ENCODE assay signal across 14 cellular contexts in the genomic region with DNA sequence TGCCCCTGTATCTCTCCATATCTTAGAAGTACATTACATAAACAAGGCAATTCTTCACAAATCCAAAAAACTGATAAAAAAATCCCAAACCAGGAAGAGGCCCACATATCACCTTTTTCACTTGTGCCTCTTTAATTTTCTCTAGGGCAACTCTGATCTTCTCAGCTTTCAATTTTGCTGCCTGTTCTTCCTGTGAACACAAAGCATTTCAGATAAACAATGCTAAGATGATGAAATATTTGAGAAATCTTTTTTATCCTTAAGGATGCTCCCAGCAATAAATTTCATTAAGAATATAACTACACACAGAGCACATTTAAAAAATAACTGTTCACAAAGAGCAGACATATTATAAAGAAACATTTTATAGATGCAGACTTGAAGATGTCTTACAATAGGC.
DNase-seq lines count a peak whose midpoint lies in the region; ATAC-seq, FAIRE-seq and TF ChIP-seq lines count a peak whose summit lies in the region.
"Had no signal": no experiment of that assay in that cellular context is flagged by ENCODE, and none has a peak within 500 bp of the region (broad histone marks: within the 10 kb centered on the region; RNA-seq: fewer than 3 reads in every experiment).

No MANE protein-coding gene starts in this region.

- peak; percentile 21 for FAIRE-seq in endometrium (lab: Jason Lieb, UNC)

- H3K9me3 Mint-ChIP-seq in neural crest cell = no peaks in the 10 kb centered on the region
- H3K9me3 Mint-ChIP-seq: H9 had no signal

- H3K9me3 ChIP-seq in right cardiac atrium (ENCODE audit: control insufficient read depth, low read length) = no peaks in the 10 kb centered on the region

- intact Hi-C loops in right cardiac atrium (cut with DNase I) = no loop called here

- ATAC-seq in right cardiac atrium = no peak

- DNase-seq in GM03348 (ENCODE audit: low spot score) = peak; percentile 18
- DNase-seq in NCI-H460 (ENCODE audit: extremely low read depth, low read depth) = peak; percentile 11
- DNase-seq in neural crest cell (ENCODE audit: low read depth, low spot score) = no peak
- no peak for DNase-seq in NOMO-1 treated with DMSO at 0.1 percent for 48 hours (lab: John Stamatoyannopoulos, UW; ENCODE audit: unreplicated experiment)
- no peak for DNase-seq in cerebellum (ENCODE audit: low spot score)
- no peak for DNase-seq in right cardiac atrium
- DNase-seq: H9, MV-4-11, NCI-H1417 treated with DMSO at 0.1 percent for 48 hours, NCI-H2029, NCI-H226, Right ventricle myocardium superior had no signal

- no peaks in the 10 kb centered on the region for H3K27me3 Mint-ChIP-seq in neural crest cell (ENCODE audit: low read depth)

- no peaks in the 10 kb centered on the region for H3K4me1 Mint-ChIP-seq in neural crest cell

- peaks cover 2% of the 10 kb centered on the region for H3K36me3 Mint-ChIP-seq in neural crest cell (ENCODE audit: low read depth)

- no peaks in the 10 kb centered on the region for H3K4me1 ChIP-seq in right cardiac atrium (ENCODE audit: control insufficient read depth, insufficient read depth, low read length)

- H3K27ac ChIP-seq in right cardiac atrium (ENCODE audit: low read length) = no peak overlapping the region
- H3K27ac ChIP-seq: C4-2B had no signal

- peak overlapping the region; percentile 16 for H3K27ac Mint-ChIP-seq in neural crest cell (ENCODE audit: unreplicated experiment)

- no peaks in the 10 kb centered on the region for H3K27me3 ChIP-seq in right cardiac atrium (ENCODE audit: control insufficient read depth, insufficient read depth)

- H3K4me3 Mint-ChIP-seq in neural crest cell = no peak overlapping the region
- H3K4me3 Mint-ChIP-seq: H9 had no signal

- TF ChIP-seq CTCF in neural crest cell (conservative IDR thresholded peaks at IDR 0.05) = no peak

- H3K4me3 ChIP-seq in right cardiac atrium (ENCODE audit: low read length) = no peak overlapping the region

Comparison
In these comparisons a context has a peak if more than half of its experiments do, and no peak if none do; other contexts are left out.
1. DNase-seq: peak in GM03348 (single experiment) and NCI-H460 (single experiment); none in neural crest cell (single experiment), NOMO-1 treated with DMSO at 0.1 percent for 48 hours (single experiment), cerebellum (single experiment) and right cardiac atrium (0 of 3).